29 cellular contexts compared by ENCODE assay signal in genomic region chr9:81022177-81022576, GRCh38.
DNase-seq lines count a peak whose midpoint lies in the region; ATAC-seq, FAIRE-seq and TF ChIP-seq lines count a peak whose summit lies in the region.
"Had no signal": no experiment of that assay in that cellular context is flagged by ENCODE, and none has a peak within 500 bp of the region (broad histone marks: within the 10 kb centered on the region; RNA-seq: fewer than 3 reads in every experiment).

No MANE protein-coding gene starts in this region.

- no peaks in the 10 kb centered on the region for H4K20me1 ChIP-seq in smooth muscle cell (ENCODE audit: low read depth)

- H3K79me2 ChIP-seq in smooth muscle cell (ENCODE audit: low read depth), result no peaks in the 10 kb centered on the region

- no peak for ATAC-seq in stimulated activated naive CD8-positive, alpha-beta T cell treated with anti-CD3 and anti-CD28 coated beads, Interleukin-15, Interleukin-2, amounts not matched to agents 100 U/mL and 50 U/mL, for 24 hours
- no peak for ATAC-seq in HG03571 (IDR thresholded peaks at IDR 0.05; ENCODE audit: unreplicated experiment)
- ATAC-seq: activated CD8-positive, alpha-beta T cell treated with anti-CD3 and anti-CD28 coated beads, Interleukin-2, amount 10 ng/mL, durations not matched to agents 7 days and 5 days; naive thymus-derived CD8-positive, alpha-beta T cell; stimulated activated effector memory CD8-positive, alpha-beta T cell treated with anti-CD3 and anti-CD28 coated beads, Interleukin-12 subunit alpha, Interleukin-12 subunit beta, amount 100 ng/mL, for 72 hours had no signal

- DNase-seq in H54 (ENCODE audit: insufficient read length, low spot score), result no peak
- DNase-seq in astrocyte of the spinal cord (ENCODE audit: low read depth, low spot score), result peak; percentile 78
- peak; percentile 31 for DNase-seq in iris pigment epithelial cell (ENCODE audit: low read depth)
- no peak for DNase-seq in smooth muscle cell (lab: John Stamatoyannopoulos, UW; ENCODE audit: unreplicated experiment)
- no peak for DNase-seq in stimulated activated naive CD8-positive, alpha-beta T cell treated with anti-CD3 and anti-CD28 coated beads, Interleukin-15, Interleukin-2, amounts not matched to agents 100 U/mL and 50 U/mL, for 24 hours
- no peak for DNase-seq in NCI-H1694 (lab: John Stamatoyannopoulos, UW)
- DNase-seq: activated CD4-positive, alpha-beta T cell treated with anti-CD3 and anti-CD28 coated beads for 4 hours; activated CD8-positive, alpha-beta T cell treated with anti-CD3 and anti-CD28 coated beads, Interleukin-2, amount 10 ng/mL, durations not matched to agents 7 days and 5 days; activated naive CD4-positive, alpha-beta T cell treated with anti-CD3 and anti-CD28 coated beads for 36 hours; adrenal gland; brain microvascular endothelial cell; Caco-2; dorsolateral prefrontal cortex; KBM-7; left ventricle myocardium inferior; MM.1S; naive thymus-derived CD8-positive, alpha-beta T cell; NCI-H2029 treated with DMSO at 0.1 percent for 48 hours; RPMI8226; sigmoid colon; substantia nigra; trophoblast cell; WERI-Rb-1 had no signal

- no peak overlapping the region for H3K4me3 ChIP-seq in astrocyte of the spinal cord (ENCODE audit: low read depth, low read length)
- H3K4me3 ChIP-seq in smooth muscle cell, result no peak overlapping the region
- H3K4me3 ChIP-seq: adrenal gland, dorsolateral prefrontal cortex, left ventricle myocardium inferior, sigmoid colon, SJCRH30 had no signal

- TF ChIP-seq CTCF in astrocyte of the spinal cord (IDR thresholded peaks at IDR 0.05; ENCODE audit: low read depth, low read length) (no peak), smooth muscle cell (IDR thresholded peaks at IDR 0.05; ENCODE audit: borderline replicate concordance, insufficient read depth, poor library complexity, severe bottlenecking) (no peak)

- no peak overlapping the region for H3K4me2 ChIP-seq in smooth muscle cell

- H2AFZ ChIP-seq in smooth muscle cell (ENCODE audit: low read depth), result peak overlapping the region; percentile 62

- peak; percentile 78 for FAIRE-seq in H54 (lab: Jason Lieb, UNC)
- FAIRE-seq: HTR-8/SVneo, keratinocyte had no signal

- no peaks in the 10 kb centered on the region for H3K27me3 ChIP-seq in smooth muscle cell (ENCODE audit: low read depth)
- H3K27me3 ChIP-seq: adrenal gland, brain microvascular endothelial cell, dorsolateral prefrontal cortex, sigmoid colon, SJCRH30 had no signal

- in situ Hi-C loops in astrocyte of the spinal cord (cut with HindIII; ENCODE audit: low sequenced_read_pairs), result no loop called here

- TF ChIP-seq POLR2A in H54 (IDR thresholded peaks at IDR 0.05; ENCODE audit: low read depth, low read length), result no peak

- H3K4me1 ChIP-seq in smooth muscle cell (ENCODE audit: low read depth), result no peaks in the 10 kb centered on the region
- H3K4me1 ChIP-seq: adrenal gland, Caco-2, left ventricle myocardium inferior, sigmoid colon had no signal

- H3K36me3 ChIP-seq in smooth muscle cell (ENCODE audit: low read depth), result no peaks in the 10 kb centered on the region
- H3K36me3 ChIP-seq: adrenal gland, brain microvascular endothelial cell, left ventricle myocardium inferior, sigmoid colon, SJCRH30, WERI-Rb-1 had no signal

- no peak overlapping the region for H3K27ac ChIP-seq in smooth muscle cell (ENCODE audit: low read depth)
- H3K27ac ChIP-seq: adrenal gland, brain microvascular endothelial cell, C4-2B, left ventricle myocardium inferior, sigmoid colon, SJCRH30, WERI-Rb-1 had no signal

- WGBS in smooth muscle cell (ENCODE audit: low lambda C conversion rate), result 55% methylated on average over 3 of the region's 3 CpGs

- no peaks in the 10 kb centered on the region for H3F3A ChIP-seq in smooth muscle cell (ENCODE audit: low read depth)

- no peaks in the 10 kb centered on the region for H3K9me3 ChIP-seq in smooth muscle cell (replicated peaks; ENCODE audit: low read depth)
- H3K9me3 ChIP-seq: adrenal gland, Caco-2, left ventricle myocardium inferior, sigmoid colon, SJCRH30 had no signal

- H3K9ac ChIP-seq in smooth muscle cell (ENCODE audit: low read depth), result no peak overlapping the region

Comparison
In these comparisons a context has a peak if more than half of its experiments do, and no peak if none do; other contexts are left out.
1. DNase-seq: peak in astrocyte of the spinal cord (single experiment) and iris pigment epithelial cell (single experiment); none in H54 (single experiment), smooth muscle cell (single experiment), stimulated activated naive CD8-positive, alpha-beta T cell treated with anti-CD3 and anti-CD28 coated beads, Interleukin-15, Interleukin-2, amounts not matched to agents 100 U/mL and 50 U/mL, for 24 hours (single experiment) and NCI-H1694 (single experiment).